In genomic region chr19:16585808-16586476, GRCh38 we compare ENCODE assay signal across 8 cellular contexts. TPM values are rescaled to one million over a fixed set of nuclear protein-coding genes. Genes with fewer than 3 reads are reported as not detected.
DNase-seq lines count a peak whose midpoint lies in the region; ATAC-seq, FAIRE-seq and TF ChIP-seq lines count a peak whose summit lies in the region.

No MANE protein-coding gene starts in this region.

- H3K9me3 ChIP-seq in DOHH2 (ENCODE audit: control insufficient read depth, insufficient read depth, low read length) (no peaks in the 10 kb centered on the region), gastrocnemius medialis (no peaks in the 10 kb centered on the region)

- TF ChIP-seq CTCF in DOHH2 (IDR thresholded peaks at IDR 0.05; ENCODE audit: low read depth, low read length, poor library complexity, severe bottlenecking) = no peak
- TF ChIP-seq CTCF in bronchial epithelial cell (IDR thresholded peaks at IDR 0.05; ENCODE audit: insufficient read depth, low read length, severe bottlenecking) = no peak
- TF ChIP-seq CTCF in gastrocnemius medialis (IDR thresholded peaks at IDR 0.05 in 4 of 5, conservative IDR thresholded peaks at IDR 0.05 in 1 of 5) = no peak
- TF ChIP-seq CTCF in progenitor cell of endocrine pancreas (IDR thresholded peaks at IDR 0.05; ENCODE audit: unreplicated experiment) = no peak

- H3K36me3 ChIP-seq in DOHH2 (ENCODE audit: control insufficient read depth, low read length) (peaks cover 47% of the 10 kb centered on the region), bronchial epithelial cell (ENCODE audit: control insufficient read depth, insufficient read depth, low read length) (peaks cover 1% of the 10 kb centered on the region), gastrocnemius medialis (no peaks in the 10 kb centered on the region)

- in situ Hi-C loops in gastrocnemius medialis (cut with MboI; ENCODE audit: low sequenced_read_pairs in 4 of 4) = no loop called here

- no peak overlapping the region for H3K27ac Mint-ChIP-seq in progenitor cell of endocrine pancreas

- no peak overlapping the region for H3K4me3 Mint-ChIP-seq in progenitor cell of endocrine pancreas (ENCODE audit: low read depth)

- TF ChIP-seq POLR2A in gastrocnemius medialis (IDR thresholded peaks at IDR 0.05) = no peak

- no peaks in the 10 kb centered on the region for H3K27me3 ChIP-seq in DOHH2 (ENCODE audit: control insufficient read depth, low read length)
- H3K27me3 ChIP-seq in bronchial epithelial cell (ENCODE audit: control insufficient read depth, insufficient read depth, low read length) = no peaks in the 10 kb centered on the region
- no peaks in the 10 kb centered on the region for H3K27me3 ChIP-seq in gastrocnemius medialis

- H3K27ac ChIP-seq in DOHH2 (ENCODE audit: low read depth, low read length) = peak overlapping the region; percentile 96
- H3K27ac ChIP-seq in gastrocnemius medialis = peak overlapping the region; percentile 94 to 97 (median 95)

- H3K79me2 ChIP-seq in DOHH2 (ENCODE audit: control insufficient read depth, low read length) = peaks cover 95% of the 10 kb centered on the region

- peaks cover 23% of the 10 kb centered on the region for H3K4me1 Mint-ChIP-seq in progenitor cell of endocrine pancreas (ENCODE audit: low read depth)

- FAIRE-seq in bronchial epithelial cell (lab: Jason Lieb, UNC) = no peak

- H3K27me3 Mint-ChIP-seq in progenitor cell of endocrine pancreas = no peaks in the 10 kb centered on the region

- intact Hi-C loops in gastrocnemius medialis (cut with DNase I; ENCODE audit: low total_unique reads) = loop anchor here (2.0 kb wide), 1 partner anchor 43 kb away; the partner anchor contains the start of gene MED26

- 0 out of 2 replicates have a peak, but pooled peaks cover 4% of the 10 kb centered on the region for H4K20me1 ChIP-seq in DOHH2 (ENCODE audit: control insufficient read depth, insufficient read depth, low read depth, low read length)

- no peaks in the 10 kb centered on the region for H3K9me3 Mint-ChIP-seq in progenitor cell of endocrine pancreas (ENCODE audit: low read depth)

- H3F3A ChIP-seq in DOHH2 (ENCODE audit: control insufficient read depth, insufficient read depth) = peaks cover 50% of the 10 kb centered on the region

- ATAC-seq in GM19468 (IDR thresholded peaks at IDR 0.05; ENCODE audit: extremely low read depth, unreplicated experiment) (peak; percentile 20), gastrocnemius medialis (no peak)

- H3K4me3 ChIP-seq in DOHH2 (ENCODE audit: low read length) (peak overlapping the region; percentile 78), bronchial epithelial cell (ENCODE audit: low read depth, low read length) (no peak overlapping the region), gastrocnemius medialis (no peak overlapping the region)

- H3K4me2 ChIP-seq in DOHH2 (ENCODE audit: low read length) = peak overlapping the region; percentile 96

- H3K9me2 ChIP-seq in DOHH2 (replicated peaks; ENCODE audit: control insufficient read depth, low read length) = no peaks in the 10 kb centered on the region

- H3K4me1 ChIP-seq in DOHH2 (ENCODE audit: control insufficient read depth, low read length) (peaks cover 93% of the 10 kb centered on the region), gastrocnemius medialis (peaks cover 91 to 100% of the 10 kb centered on the region in 2 donors)

- H3K36me3 Mint-ChIP-seq in progenitor cell of endocrine pancreas (ENCODE audit: insufficient read depth) = no peaks in the 10 kb centered on the region

- DNase-seq in MV-4-11 (lab: John Stamatoyannopoulos, UW) = peak; percentile 85
- peak; percentile 42 for DNase-seq in bronchial epithelial cell (ENCODE audit: low read depth)
- DNase-seq in gastrocnemius medialis = no peak
- no peak for DNase-seq in COLO668 (lab: John Stamatoyannopoulos, UW; ENCODE audit: unreplicated experiment)
- DNase-seq in HK-2 (ENCODE audit: unreplicated experiment) = no peak
- no peak for DNase-seq in progenitor cell of endocrine pancreas (ENCODE audit: low spot score, unreplicated experiment)

RNA-seq across cellular contexts. Expression of gene SLC35E1, which starts 13.7 kb away (rescaled TPM):
- total RNA-seq in bronchial epithelial cell (24.7 and 26.1 TPM in 2 replicates), gastrocnemius medialis (10 to 100 TPM; 24.1 to 60.3 (median 40.1) TPM), progenitor cell of endocrine pancreas (48.5 and 49.1 TPM in 2 replicates)

RNA-seq across cellular contexts. Expression of gene MED26, which starts 42.1 kb away (rescaled TPM):
- total RNA-seq in bronchial epithelial cell (2.9 and 6.0 TPM in 2 replicates), gastrocnemius medialis (10 to 100 TPM in 2 of 4 donors, 1 to 10 TPM in 2; 5.7 to 15.7 (median 9.4) TPM), progenitor cell of endocrine pancreas (11.2 and 11.7 TPM in 2 replicates)

RNA-seq across cellular contexts. Expression of gene CHERP, which starts 43.7 kb away (rescaled TPM):
- total RNA-seq in bronchial epithelial cell (2.4 and 5.8 TPM in 2 replicates), gastrocnemius medialis (10 to 100 TPM in 2 of 4 donors, 1 to 10 TPM in 2; 7.4 to 12.1 (median 9.8) TPM), progenitor cell of endocrine pancreas (74.6 and 76.4 TPM in 2 replicates)

Comparison
In these comparisons a context has a peak if more than half of its experiments do, and no peak if none do; other contexts are left out.
1. DNase-seq: peak in MV-4-11 (single experiment) and bronchial epithelial cell (single experiment); none in gastrocnemius medialis (0 of 2), COLO668 (single experiment), HK-2 (single experiment) and progenitor cell of endocrine pancreas (single experiment).